Comparison of ENCODE assay signal across 22 cellular contexts in genomic region chrX:113369056-113369455, GRCh38.
"Had no signal": no experiment of that assay in that cellular context is flagged by ENCODE, and none has a peak within 500 bp of the region (broad histone marks: within the 10 kb centered on the region; RNA-seq: fewer than 3 reads in every experiment).

No MANE protein-coding gene starts in this region.

- ATAC-seq: foreskin keratinocyte, gastroesophageal sphincter, heart left ventricle, left cardiac atrium, left lung, left ventricle myocardium superior, lower lobe of right lung, mucosa of descending colon had no signal

- H3K4me1 ChIP-seq: esophagus muscularis mucosa, foreskin keratinocyte, gastroesophageal sphincter, heart left ventricle, left lung, lower lobe of right lung had no signal

- H3K4me2 ChIP-seq: hepatocyte had no signal

- H3K27ac Mint-ChIP-seq: mesothelial cell of epicardium, naive B cell had no signal

- H2AFZ ChIP-seq: hepatocyte had no signal

- H3K27ac ChIP-seq: coronary artery, dorsolateral prefrontal cortex, esophagus muscularis mucosa, foreskin keratinocyte, gastroesophageal sphincter, heart left ventricle, hepatocyte, left lung, lower lobe of right lung had no signal

- H3K36me3 Mint-ChIP-seq: mesothelial cell of epicardium had no signal

- H3K4me3 Mint-ChIP-seq: mesothelial cell of epicardium, naive B cell had no signal

- H3K4me1 Mint-ChIP-seq: mesothelial cell of epicardium, naive B cell had no signal

- H3K9me3 ChIP-seq: esophagus muscularis mucosa, gastroesophageal sphincter, lower lobe of right lung, mucosa of descending colon had no signal

- DNase-seq: dermis blood vessel endothelial cell; dorsolateral prefrontal cortex; effector CD4-positive, alpha-beta T cell; effector memory CD4-positive, alpha-beta T cell; foreskin keratinocyte; heart left ventricle; hypothalamus; left cardiac atrium; left lung; left ventricle myocardium superior; lower lobe of right lung; mesenchymal stem cell; mucosa of descending colon; naive B cell had no signal

- FAIRE-seq: endothelial cell of umbilical vein, islet of Langerhans, keratinocyte had no signal

- H3K79me2 ChIP-seq: hepatocyte had no signal

- H3K27me3 ChIP-seq: esophagus muscularis mucosa, foreskin keratinocyte, gastroesophageal sphincter, hepatocyte, left lung had no signal

- H3K36me3 ChIP-seq: esophagus muscularis mucosa, gastroesophageal sphincter, heart left ventricle, left lung, lower lobe of right lung had no signal

- H3K4me3 ChIP-seq: coronary artery, dorsolateral prefrontal cortex, esophagus muscularis mucosa, gastroesophageal sphincter, heart left ventricle, hepatocyte, left lung, lower lobe of right lung, mucosa of descending colon had no signal
